ENCODE assay signal across 2 cellular contexts in the genomic region with DNA sequence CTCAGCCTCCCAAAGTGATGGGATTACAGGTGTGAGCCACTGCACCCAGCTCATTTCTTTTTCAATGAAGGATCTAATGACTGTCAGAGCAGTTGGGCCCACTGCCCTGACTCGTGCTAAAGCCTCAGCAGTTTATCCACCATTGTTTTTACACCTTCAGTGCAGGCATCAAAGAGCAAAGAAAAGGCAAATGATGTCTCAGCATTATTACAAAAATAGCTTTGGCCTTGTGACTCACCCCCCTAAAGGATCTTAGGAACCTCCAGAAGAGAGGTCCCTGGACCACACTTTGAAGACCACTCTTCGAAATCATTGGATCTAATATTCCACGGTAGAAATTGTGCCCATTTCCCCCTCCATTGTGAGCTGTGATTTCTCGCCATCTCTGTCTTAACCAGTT.
A peak's percentile ranks its signal among the peaks of the same experiment; 100 is the strongest.
TF ChIP-seq lines count a peak whose summit lies in the region.

No MANE protein-coding gene starts in this region.

TF ChIP-seq in IMR-90, 13 proteins besides CTCF, POLR2A, EP300 and RAD21:
- no peak for TF ChIP-seq BHLHE40 (IDR thresholded peaks at IDR 0.05; ENCODE audit: low read depth, low read length)
- no peak for TF ChIP-seq RCOR1 (IDR thresholded peaks at IDR 0.05; ENCODE audit: insufficient replicate concordance, low read length)
- TF ChIP-seq, protein P1, sequence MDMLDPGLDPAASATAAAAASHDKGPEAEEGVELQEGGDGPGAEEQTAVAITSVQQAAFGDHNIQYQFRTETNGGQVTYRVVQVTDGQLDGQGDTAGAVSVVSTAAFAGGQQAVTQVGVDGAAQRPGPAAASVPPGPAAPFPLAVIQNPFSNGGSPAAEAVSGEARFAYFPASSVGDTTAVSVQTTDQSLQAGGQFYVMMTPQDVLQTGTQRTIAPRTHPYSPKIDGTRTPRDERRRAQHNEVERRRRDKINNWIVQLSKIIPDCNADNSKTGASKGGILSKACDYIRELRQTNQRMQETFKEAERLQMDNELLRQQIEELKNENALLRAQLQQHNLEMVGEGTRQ (IDR thresholded peaks at IDR 0.05; ENCODE audit: low read depth, low read length), result no peak
- TF ChIP-seq RFX5 (IDR thresholded peaks at IDR 0.05; ENCODE audit: low read depth, low read length), result no peak
- TF ChIP-seq FOS (IDR thresholded peaks at IDR 0.05; ENCODE audit: low read depth, low read length), result no peak
- TF ChIP-seq CEBPB (IDR thresholded peaks at IDR 0.05; ENCODE audit: low read depth, low read length), result no peak
- TF ChIP-seq MAFK (IDR thresholded peaks at IDR 0.05; ENCODE audit: low read depth, low read length), result peak; percentile 60
- no peak for TF ChIP-seq MAZ (IDR thresholded peaks at IDR 0.05; ENCODE audit: borderline replicate concordance, low read depth, low read length)
TF ChIP-seq in IMR-90: peak in this region for 1.

TF ChIP-seq in HepG2, 621 proteins besides CTCF, POLR2A, EP300 and RAD21:
- TF ChIP-seq MAFF (IDR thresholded peaks at IDR 0.05; ENCODE audit: low read depth, low read length), result peak; percentile 55
- TF ChIP-seq, protein P2, sequence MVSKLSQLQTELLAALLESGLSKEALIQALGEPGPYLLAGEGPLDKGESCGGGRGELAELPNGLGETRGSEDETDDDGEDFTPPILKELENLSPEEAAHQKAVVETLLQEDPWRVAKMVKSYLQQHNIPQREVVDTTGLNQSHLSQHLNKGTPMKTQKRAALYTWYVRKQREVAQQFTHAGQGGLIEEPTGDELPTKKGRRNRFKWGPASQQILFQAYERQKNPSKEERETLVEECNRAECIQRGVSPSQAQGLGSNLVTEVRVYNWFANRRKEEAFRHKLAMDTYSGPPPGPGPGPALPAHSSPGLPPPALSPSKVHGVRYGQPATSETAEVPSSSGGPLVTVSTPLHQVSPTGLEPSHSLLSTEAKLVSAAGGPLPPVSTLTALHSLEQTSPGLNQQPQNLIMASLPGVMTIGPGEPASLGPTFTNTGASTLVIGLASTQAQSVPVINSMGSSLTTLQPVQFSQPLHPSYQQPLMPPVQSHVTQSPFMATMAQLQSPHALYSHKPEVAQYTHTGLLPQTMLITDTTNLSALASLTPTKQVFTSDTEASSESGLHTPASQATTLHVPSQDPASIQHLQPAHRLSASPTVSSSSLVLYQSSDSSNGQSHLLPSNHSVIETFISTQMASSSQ (IDR thresholded peaks at IDR 0.05; ENCODE audit: low read depth), result no peak
- TF ChIP-seq, protein P2 (CRISPR knock-in tag; IDR thresholded peaks at IDR 0.05; ENCODE audit: borderline replicate concordance), result no peak
- TF ChIP-seq SALL2 (CRISPR knock-in tag; IDR thresholded peaks at IDR 0.05), result no peak
- TF ChIP-seq CENPT (CRISPR knock-in tag; IDR thresholded peaks at IDR 0.05; ENCODE audit: low read depth), result no peak
- peak; percentile 22 to 68; a peak in 1 of 4 replicates for TF ChIP-seq MAFK (conservative IDR thresholded peaks at IDR 0.05 in 1 of 2, IDR thresholded peaks at IDR 0.05 in 1 of 2; ENCODE audit: low read length in 2 of 2)
- no peak for TF ChIP-seq MED13 (CRISPR knock-in tag; IDR thresholded peaks at IDR 0.05)
- TF ChIP-seq PRMT3 (CRISPR knock-in tag; IDR thresholded peaks at IDR 0.05; ENCODE audit: borderline replicate concordance, low read depth), result no peak
